ENCODE assay signal across 24 cellular contexts in the genomic region with DNA sequence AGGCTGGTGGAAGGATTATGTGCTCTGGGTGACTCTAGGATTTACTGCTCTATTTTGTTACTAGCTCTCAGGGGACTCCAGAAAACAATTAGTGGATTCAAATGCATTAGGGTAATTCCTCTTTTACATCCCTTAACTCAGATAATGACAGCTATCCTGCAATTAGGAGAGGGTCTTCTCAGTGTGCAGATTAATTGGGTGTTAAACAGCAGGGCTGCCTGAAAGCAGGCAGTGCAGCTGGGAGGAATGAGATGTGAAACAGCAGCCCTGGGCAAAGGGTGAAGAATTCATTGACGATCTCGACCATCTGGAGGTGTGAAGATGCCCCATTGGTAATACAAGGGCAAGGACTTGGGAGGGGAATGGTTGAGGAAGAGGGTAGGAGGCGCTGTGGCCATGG.
"Had no signal": no experiment of that assay in that cellular context is flagged by ENCODE, and none has a peak within 500 bp of the region (broad histone marks: within the 10 kb centered on the region; RNA-seq: fewer than 3 reads in every experiment).

No MANE protein-coding gene starts in this region.

- ATAC-seq: activated CD8-positive, alpha-beta T cell treated with anti-CD3 and anti-CD28 coated beads, Interleukin-2, amount 10 ng/mL, durations not matched to agents 7 days and 5 days; gastroesophageal sphincter; left lobe of liver; lower lobe of right lung; mucosa of descending colon; stimulated activated naive B cell treated with anti-CD40 and anti-IgM and Interleukin-4, amounts not matched to agents 10 μg/mL and 1 μg/mL and 100 μg/mL, for 72 hours had no signal

- H3K4me3 Mint-ChIP-seq: activated CD8-positive, alpha-beta T cell treated with anti-CD3 and anti-CD28 coated beads, Interleukin-2, amount 10 ng/mL, durations not matched to agents 7 days and 5 days; activated naive CD8-positive, alpha-beta T cell treated with anti-CD3 and anti-CD28 coated beads for 36 hours; neural crest cell; stimulated activated naive B cell treated with anti-CD40 and anti-IgM and Interleukin-4, amounts not matched to agents 10 μg/mL and 1 μg/mL and 100 μg/mL, for 72 hours; T-helper 2 cell treated with Interferon-gamma antibody and Interleukin-4, amounts not matched to agents 5 μg/mL and 100 μg/mL, for 36 hours; type B pancreatic cell had no signal

- H3K4me1 Mint-ChIP-seq: activated naive CD8-positive, alpha-beta T cell treated with anti-CD3 and anti-CD28 coated beads for 36 hours; neural crest cell; stimulated activated naive B cell treated with anti-CD40 and anti-IgM and Interleukin-4, amounts not matched to agents 10 μg/mL and 1 μg/mL and 100 μg/mL, for 72 hours had no signal

- H3K27me3 Mint-ChIP-seq: activated naive CD8-positive, alpha-beta T cell treated with anti-CD3 and anti-CD28 coated beads for 36 hours; stimulated activated naive B cell treated with anti-CD40 and anti-IgM and Interleukin-4, amounts not matched to agents 10 μg/mL and 1 μg/mL and 100 μg/mL, for 72 hours; type B pancreatic cell had no signal

- H3K4me1 ChIP-seq: lower lobe of right lung had no signal

- H3K9me3 ChIP-seq: vagina had no signal

- FAIRE-seq: TTC549 had no signal

- DNase-seq: activated CD4-positive, alpha-beta T cell treated with anti-CD3 and anti-CD28 coated beads for 1 hour; activated CD4-positive, alpha-beta T cell treated with anti-CD3 and anti-CD28 coated beads, Interleukin-2, amount 50 U/mL, for 1 hour; activated CD8-positive, alpha-beta T cell treated with anti-CD3 and anti-CD28 coated beads, Interleukin-2, amount 10 ng/mL, durations not matched to agents 7 days and 5 days; activated naive CD4-positive, alpha-beta T cell; activated naive CD8-positive, alpha-beta T cell treated with anti-CD3 and anti-CD28 coated beads for 36 hours; cerebellar nuclear complex; cortex of kidney; heart right ventricle; lower lobe of right lung; mesendoderm; mucosa of descending colon; retina; stimulated activated CD4-positive, alpha-beta T cell treated with anti-CD3 and anti-CD28 coated beads, Interleukin-2, amount 100 ng/mL, for 48 hours; stimulated activated CD8-positive, alpha-beta memory T cell treated with anti-CD3 and anti-CD28 coated beads, Interleukin-4, amount 100 ng/mL, for 48 hours; stimulated activated naive B cell treated with anti-CD40 and anti-IgM and Interleukin-4, amounts not matched to agents 10 μg/mL and 1 μg/mL and 100 μg/mL, for 72 hours had no signal

- H3K9me3 Mint-ChIP-seq: neural crest cell, type B pancreatic cell had no signal

- H3K4me3 ChIP-seq: gastroesophageal sphincter, heart right ventricle, lower lobe of right lung, mucosa of descending colon, vagina had no signal

- H3K27me3 ChIP-seq: gastroesophageal sphincter, heart right ventricle, vagina had no signal

- H3K27ac ChIP-seq: epithelial cell of prostate, gastroesophageal sphincter, heart right ventricle, lower lobe of right lung, vagina had no signal

- H3K27ac Mint-ChIP-seq: activated CD8-positive, alpha-beta T cell treated with anti-CD3 and anti-CD28 coated beads, Interleukin-2, amount 10 ng/mL, durations not matched to agents 7 days and 5 days; activated naive CD8-positive, alpha-beta T cell treated with anti-CD3 and anti-CD28 coated beads for 36 hours; activated T-helper 2 cell treated with anti-CD3 and anti-CD28 coated beads, Interferon-gamma antibody, Interleukin-2, Interleukin-4, amounts not matched to agents 10 μg/mL and 5 μg/mL and 100 μg/mL, durations not matched to agents 14 hours and 24 hours and 36 hours; stimulated activated naive B cell treated with anti-CD40 and anti-IgM and Interleukin-4, amounts not matched to agents 10 μg/mL and 1 μg/mL and 100 μg/mL, for 72 hours; T-helper 2 cell treated with Interferon-gamma antibody and Interleukin-4, amounts not matched to agents 5 μg/mL and 100 μg/mL, for 36 hours; type B pancreatic cell had no signal
